In the genomic region with DNA sequence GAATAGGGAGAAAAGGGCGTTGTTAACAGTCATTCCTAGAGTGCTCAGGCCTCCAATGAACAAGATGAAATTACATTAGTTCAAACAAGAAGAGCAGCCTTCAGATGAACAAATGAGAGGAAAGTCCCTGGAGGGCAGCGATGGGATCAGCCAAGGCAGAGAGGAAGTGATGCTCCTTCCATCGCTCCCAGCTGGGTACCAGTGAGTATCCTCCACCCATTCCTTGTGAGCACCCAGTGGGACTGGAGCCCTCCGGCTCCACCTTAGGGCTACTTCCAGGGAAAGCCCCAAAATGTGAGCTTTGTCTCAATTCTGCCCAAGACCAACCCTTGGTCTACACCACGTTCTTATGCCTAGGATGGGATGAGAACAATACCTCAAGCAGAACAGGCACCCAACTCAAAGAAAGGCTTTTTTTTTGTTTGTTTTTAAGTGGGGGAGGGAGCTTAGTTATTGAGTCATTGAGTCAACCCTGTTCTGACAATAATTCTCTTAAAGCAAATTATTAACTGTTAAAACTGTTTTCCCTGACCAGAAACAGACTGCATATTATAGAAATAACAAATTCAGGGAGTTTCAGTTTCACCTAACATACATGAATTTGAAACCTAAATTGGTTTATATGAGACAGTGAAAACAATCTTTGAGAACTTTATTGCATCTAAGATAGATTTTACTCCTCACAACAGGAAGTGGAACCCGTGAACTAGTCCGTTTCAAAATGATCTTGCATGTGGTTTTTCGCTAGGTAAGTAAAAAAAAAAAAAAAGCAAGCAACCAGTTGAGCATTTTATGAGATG, we compare ENCODE assay signal across 8 cellular contexts.
DNase-seq lines count a peak whose midpoint lies in the region; ATAC-seq and TF ChIP-seq lines count a peak whose summit lies in the region.

No MANE protein-coding gene starts in this region.

- peak overlapping the region; percentile 10; the same call in 1 of the 2 replicates for H3K27ac ChIP-seq in BLaER1
- no peak overlapping the region for H3K27ac ChIP-seq in testis

- peaks cover 43% of the 10 kb centered on the region for H3K4me1 ChIP-seq in BLaER1
- no peaks in the 10 kb centered on the region for H3K4me1 ChIP-seq in testis

- H3K27ac Mint-ChIP-seq in activated naive CD4-positive, alpha-beta T cell treated with anti-CD3 and anti-CD28 coated beads, Interleukin-2, amount 10 ng/mL, durations not matched to agents 7 days and 5 days = peak overlapping the region; percentile 96

- intact Hi-C loops in testis (cut with DNase I; ENCODE audit: low total_unique reads) = no loop called here

- DNase-seq in activated naive CD4-positive, alpha-beta T cell treated with anti-CD3 and anti-CD28 coated beads, Interleukin-2, amount 10 ng/mL, durations not matched to agents 7 days and 5 days = peak; percentile 43
- DNase-seq in testis = no peak
- DNase-seq in DMS79 treated with DMSO at 0.1 percent for 48 hours (lab: John Stamatoyannopoulos, UW) = no peak
- DNase-seq in NCI-H82 treated with DMSO at 0.1 percent for 48 hours (lab: John Stamatoyannopoulos, UW; ENCODE audit: unreplicated experiment) = no peak
- no peak for DNase-seq in RKO (ENCODE audit: low spot score)

- TF ChIP-seq CTCF in testis (IDR thresholded peaks at IDR 0.05) = no peak

- H3K9ac ChIP-seq in BLaER1 = no peak overlapping the region

- 85 to 86% methylated on average over 8 of the region's 8 CpGs for WGBS in testis, 2 donors

- CTCF ChIA-PET in activated naive CD4-positive, alpha-beta T cell treated with anti-CD3 and anti-CD28 coated beads, Interleukin-2, amount 10 ng/mL, durations not matched to agents 7 days and 5 days (lab: Charles Lee) = interaction anchor here (0.9 to 1.5 kb wide), 3 partner anchors 16 to 24 kb away, joined by 3 to 4 read pairs (median 3); no protein-coding TSS in a partner anchor

- H3K9me3 Mint-ChIP-seq in activated naive CD4-positive, alpha-beta T cell treated with anti-CD3 and anti-CD28 coated beads, Interleukin-2, amount 10 ng/mL, durations not matched to agents 7 days and 5 days = peaks cover 7% of the 10 kb centered on the region

- peaks cover 15% of the 10 kb centered on the region for H3K36me3 Mint-ChIP-seq in activated naive CD4-positive, alpha-beta T cell treated with anti-CD3 and anti-CD28 coated beads, Interleukin-2, amount 10 ng/mL, durations not matched to agents 7 days and 5 days

- H3K4me2 ChIP-seq in BLaER1 = peak overlapping the region; percentile 67

- TF ChIP-seq POLR2A in GM19193 (IDR thresholded peaks at IDR 0.05; ENCODE audit: extremely low read depth, insufficient read depth, insufficient read length) (peak; percentile 60), testis (IDR thresholded peaks at IDR 0.05) (no peak)

- H3K9me3 ChIP-seq in BLaER1 (peaks cover 14% of the 10 kb centered on the region), testis (no peaks in the 10 kb centered on the region)

- peak overlapping the region; percentile 58 for H3K4me3 Mint-ChIP-seq in activated naive CD4-positive, alpha-beta T cell treated with anti-CD3 and anti-CD28 coated beads, Interleukin-2, amount 10 ng/mL, durations not matched to agents 7 days and 5 days

- peaks cover 69% of the 10 kb centered on the region for H3K4me1 Mint-ChIP-seq in activated naive CD4-positive, alpha-beta T cell treated with anti-CD3 and anti-CD28 coated beads, Interleukin-2, amount 10 ng/mL, durations not matched to agents 7 days and 5 days

- H3K36me3 ChIP-seq in BLaER1 = peaks cover 3% of the 10 kb centered on the region; the same call in 1 of the 2 replicates
- no peaks in the 10 kb centered on the region for H3K36me3 ChIP-seq in testis (ENCODE audit: low read depth, missing control alignments)

- no peak overlapping the region for H3K4me3 ChIP-seq in BLaER1
- no peak overlapping the region for H3K4me3 ChIP-seq in testis

- ATAC-seq in HG03159 (IDR thresholded peaks at IDR 0.05; ENCODE audit: unreplicated experiment) = peak; percentile 68

- H4K20me1 ChIP-seq in BLaER1 = no peaks in the 10 kb centered on the region

- H3K27me3 ChIP-seq in BLaER1 (no peaks in the 10 kb centered on the region), testis (no peaks in the 10 kb centered on the region)

- no peaks in the 10 kb centered on the region for H3K27me3 Mint-ChIP-seq in activated naive CD4-positive, alpha-beta T cell treated with anti-CD3 and anti-CD28 coated beads, Interleukin-2, amount 10 ng/mL, durations not matched to agents 7 days and 5 days
